8 cellular contexts compared by ENCODE assay signal in the genomic region with DNA sequence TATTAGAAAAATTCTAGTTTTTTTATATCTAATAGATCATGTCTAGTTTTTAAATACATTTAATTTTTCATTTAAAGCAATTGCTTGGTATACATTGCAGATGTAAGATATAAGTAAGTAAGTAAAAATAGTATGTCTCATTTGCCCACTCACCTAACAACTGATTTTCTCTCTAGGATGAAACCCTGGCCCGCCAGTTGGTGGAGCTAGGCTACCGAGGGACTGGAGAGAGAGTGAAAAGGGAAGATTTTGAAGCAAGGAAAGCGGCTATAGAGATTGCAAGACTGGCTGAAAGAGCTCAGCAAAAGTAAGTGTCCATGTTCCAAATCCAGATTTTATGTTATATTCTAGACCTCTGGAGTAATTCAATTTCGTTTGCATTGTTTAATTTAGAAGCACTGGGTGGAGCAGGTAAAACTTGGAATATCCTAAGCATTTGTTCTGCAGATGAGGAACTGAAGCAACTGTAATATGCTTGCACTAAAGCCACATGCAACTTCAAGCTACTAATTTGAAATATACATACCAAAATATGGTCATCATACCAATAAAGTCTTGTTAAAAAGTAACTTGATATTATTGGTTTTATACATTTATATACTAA. TPM values are rescaled to one million over a fixed set of nuclear protein-coding genes. Genes with fewer than 3 reads are reported as not detected.
DNase-seq lines count a peak whose midpoint lies in the region; ATAC-seq and TF ChIP-seq lines count a peak whose summit lies in the region.

No MANE protein-coding gene starts in this region.

- in situ Hi-C loops in astrocyte of the spinal cord (cut with HindIII; ENCODE audit: low sequenced_read_pairs), result no loop called here

- no peak for ATAC-seq in HG03175 (IDR thresholded peaks at IDR 0.05; ENCODE audit: unreplicated experiment)

- peak; percentile 45 for DNase-seq in AG10803 (ENCODE audit: low read depth)
- peak; percentile 39 for DNase-seq in HT1080 (ENCODE audit: low read depth)
- peak; percentile 17 to 46 for DNase-seq in SHP77 (lab: John Stamatoyannopoulos, UW)
- DNase-seq in astrocyte of the spinal cord (ENCODE audit: low read depth, low spot score), result peak; percentile 55
- peak; percentile 81 for DNase-seq in left kidney (ENCODE audit: low read depth, low spot score)
- peak; percentile 8 for DNase-seq in stimulated activated CD8-positive, alpha-beta memory T cell treated with anti-CD3 and anti-CD28 coated beads, Interleukin-7, amount 100 ng/mL, for 24 hours (ENCODE audit: low read depth)

- peak; percentile 84 for TF ChIP-seq CTCF in AG10803 (conservative IDR thresholded peaks at IDR 0.05; ENCODE audit: low read length)
- TF ChIP-seq CTCF in GM12874 (IDR thresholded peaks at IDR 0.05; ENCODE audit: insufficient read depth, low read depth, low read length), result peak; percentile 67
- peak; percentile 78 for TF ChIP-seq CTCF in astrocyte of the spinal cord (IDR thresholded peaks at IDR 0.05; ENCODE audit: low read depth, low read length)

- H3K4me3 ChIP-seq in AG10803 (ENCODE audit: low read length) (no peak overlapping the region), astrocyte of the spinal cord (ENCODE audit: low read depth, low read length) (no peak overlapping the region)

RNA-seq across cellular contexts. Expression of a gene that starts 27.1 kb away (rescaled TPM):
- total RNA-seq in HT1080 (2014; rRNA removed; shearing (Covaris generic)), result 0.68 TPM in 1 of 2 replicates, not detected in the other
- 1.1 TPM in 1 of 2 replicates, not detected in the other for polyA plus RNA-seq in HT1080 (2015; cell fraction: cytosol; rRNA removed)
- polyA plus RNA-seq in HT1080 (2015; cell fraction: nucleus; rRNA removed), result 0.05 and 0.22 TPM in 2 replicates

Comparison
In these comparisons a context has a peak if more than half of its experiments do, and no peak if none do; other contexts are left out.
1. DNase-seq: peak in every context shown above with its lines; median percentile 81 in left kidney; 55 in astrocyte of the spinal cord; 45 in AG10803; 39 in HT1080; 32 in SHP77; 8 in stimulated activated CD8-positive, alpha-beta memory T cell treated with anti-CD3 and anti-CD28 coated beads, Interleukin-7, amount 100 ng/mL, for 24 hours.